22 cellular contexts compared by ENCODE assay signal in the genomic region with DNA sequence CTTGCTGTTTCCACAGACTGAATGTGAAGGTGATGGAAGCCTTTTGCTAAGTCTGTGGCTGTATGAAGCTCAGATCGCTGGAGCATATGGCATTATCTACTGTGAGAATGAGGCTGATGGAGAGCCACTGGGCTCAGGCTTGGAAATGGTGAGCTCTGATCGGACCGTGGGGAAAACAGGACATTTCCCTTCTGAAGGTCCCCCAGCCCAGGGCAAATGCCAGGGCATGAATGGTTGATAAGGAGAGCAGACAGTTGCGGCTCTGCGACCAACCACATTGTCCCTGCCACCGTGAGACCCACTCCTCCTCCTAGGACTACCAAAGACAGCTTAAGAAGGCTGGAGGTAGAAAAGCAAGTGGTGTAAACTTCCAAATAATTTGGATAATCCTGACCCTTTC. TPM values are rescaled to one million over a fixed set of nuclear protein-coding genes. Genes with fewer than 3 reads are reported as not detected.
DNase-seq lines count a peak whose midpoint lies in the region; ATAC-seq, FAIRE-seq and TF ChIP-seq lines count a peak whose summit lies in the region.
"Had no signal": no experiment of that assay in that cellular context is flagged by ENCODE, and none has a peak within 500 bp of the region (broad histone marks: within the 10 kb centered on the region; RNA-seq: fewer than 3 reads in every experiment).

No MANE protein-coding gene starts in this region.

- peak; percentile 5 for DNase-seq in activated naive CD8-positive, alpha-beta T cell treated with anti-CD3 and anti-CD28 coated beads, Interleukin-2, amount 10 ng/mL, durations not matched to agents 7 days and 5 days
- DNase-seq in activated naive CD8-positive, alpha-beta T cell treated with anti-CD3 and anti-CD28 coated beads for 36 hours: no peak
- peak in 1 of 2 experiments; percentile 20 for DNase-seq in H1 (ENCODE audit: low read depth in 1 of 2, low spot score in 2 of 2)
- no peak for DNase-seq in neuronal stem cell (ENCODE audit: low spot score)
- peak; percentile 31 for DNase-seq in ureter (ENCODE audit: low spot score)
- no peak for DNase-seq in HCEC 1CT
- no peak for DNase-seq in glomerular visceral epithelial cell (ENCODE audit: extremely low spot score)
- no peak for DNase-seq in inferior parietal cortex (ENCODE audit: extremely low spot score)
- DNase-seq: Calu3; CD8-positive, alpha-beta memory T cell; DMS153; KG1; NCI-H1436 treated with DMSO at 0.1 percent for 48 hours; NCI-H1930; NCI-H2227 treated with DMSO at 0.1 percent for 48 hours; NCI-H510A treated with DMSO at 0.1 percent for 48 hours; NCI-H748 treated with DMSO at 0.1 percent for 48 hours; SJCRH30 had no signal

- H3K36me3 ChIP-seq in H1 (ENCODE audit: control insufficient read depth in 2 of 4, insufficient read depth in 4 of 4, low read length in 3 of 4) (no peaks in the 10 kb centered on the region), neuronal stem cell (replicated peaks in 1 of 2; ENCODE audit: control insufficient read depth in 2 of 2, insufficient read depth in 2 of 2, low read length in 2 of 2) (no peaks in the 10 kb centered on the region)
- H3K36me3 ChIP-seq: SJCRH30 had no signal

- no peak overlapping the region for H3K4me3 Mint-ChIP-seq in activated naive CD8-positive, alpha-beta T cell treated with anti-CD3 and anti-CD28 coated beads, Interleukin-2, amount 10 ng/mL, durations not matched to agents 7 days and 5 days
- H3K4me3 Mint-ChIP-seq in activated naive CD8-positive, alpha-beta T cell treated with anti-CD3 and anti-CD28 coated beads for 36 hours: no peak overlapping the region
- H3K4me3 Mint-ChIP-seq: GM23338 had no signal

- CTCF ChIA-PET in H1 (lab: Charles Lee; ENCODE audit: partially characterized antibody): interaction anchor here (0.6 to 3.6 kb wide), 14 partner anchors 13 to 101 kb away, joined by 3 to 14 read pairs (median 3); no protein-coding TSS in a partner anchor

- H2AFZ ChIP-seq in H1 (ENCODE audit: low read length): no peak overlapping the region
- no peak overlapping the region for H2AFZ ChIP-seq in neuronal stem cell (ENCODE audit: low read length)
- H2AFZ ChIP-seq: GM23338 had no signal

- no peak overlapping the region for H2AK5ac ChIP-seq in H1 (ENCODE audit: low read depth, low read length)
- no peak overlapping the region for H2AK5ac ChIP-seq in neuronal stem cell (ENCODE audit: low read depth, low read length)

- H3K79me1 ChIP-seq in H1 (ENCODE audit: low read depth, low read length): no peaks in the 10 kb centered on the region
- H3K79me1 ChIP-seq in neuronal stem cell (ENCODE audit: low read depth, low read length): no peaks in the 10 kb centered on the region

- no peaks in the 10 kb centered on the region for H4K20me1 ChIP-seq in H1 (replicated peaks in 1 of 2; ENCODE audit: control insufficient read depth in 1 of 2, insufficient read depth in 2 of 2, low read length in 2 of 2)

- POLR2A ChIA-PET in activated naive CD8-positive, alpha-beta T cell treated with anti-CD3 and anti-CD28 coated beads, Interleukin-2, amount 10 ng/mL, durations not matched to agents 7 days and 5 days (lab: Charles Lee): no interaction called here
- POLR2A ChIA-PET in H1 (lab: Charles Lee; ENCODE audit: partially characterized antibody): interaction anchor here (1.1 to 2.7 kb wide), 6 partner anchors 9 to 102 kb away, joined by 3 to 7 read pairs (median 5); no protein-coding TSS in a partner anchor

- H3K4me1 ChIP-seq in H1 (replicated peaks in 1 of 4; ENCODE audit: control insufficient read depth in 3 of 4, insufficient read depth in 4 of 4, low read length in 3 of 4) (peaks cover 6 to 13% (median 10%) of the 10 kb centered on the region in 4 experiments; a peak in 5 of 7 replicates), neuronal stem cell (ENCODE audit: control insufficient read depth in 2 of 2, insufficient read depth in 1 of 2, low read depth in 1 of 2, low read length in 2 of 2) (peaks cover 10 to 11% of the 10 kb centered on the region in 2 donors)

- H3K79me2 ChIP-seq in H1 (ENCODE audit: control insufficient read depth in 1 of 2, insufficient read depth in 2 of 2, low read length in 2 of 2): no peaks in the 10 kb centered on the region

- H3K18ac ChIP-seq in H1 (ENCODE audit: extremely low read depth, low read length) (no peak overlapping the region; the same call in 1 of the 2 replicates), neuronal stem cell (ENCODE audit: low read length) (peak overlapping the region; percentile 54)

- 96% methylated on average over 6 of the region's 6 CpGs; no CpG with 5 or more reads in 1 of the 2 experiments for WGBS in H1 (ENCODE audit: extremely low coverage in 1 of 2, insufficient coverage in 1 of 2, insufficient read length in 1 of 2, insufficient replicate concordance in 2 of 2, low coverage in 1 of 2, low lambda C conversion rate in 2 of 2, missing lambda C conversion rate in 1 of 2), 2 experiments
- WGBS in neuronal stem cell (ENCODE audit: extremely low coverage in 2 of 2, insufficient read length in 2 of 2, insufficient replicate concordance in 1 of 2), 2 donors: no CpG with 5 or more reads among the region's 6 CpGs

- ATAC-seq in activated naive CD8-positive, alpha-beta T cell treated with anti-CD3 and anti-CD28 coated beads, Interleukin-2, amount 10 ng/mL, durations not matched to agents 7 days and 5 days (ENCODE audit: low read depth): no peak
- ATAC-seq: GM23338 had no signal

- H2BK120ac ChIP-seq in H1 (replicated peaks; ENCODE audit: low read depth, low read length): no peak overlapping the region
- no peak overlapping the region for H2BK120ac ChIP-seq in neuronal stem cell (ENCODE audit: low read depth, low read length)

- H2BK5ac ChIP-seq in H1 (ENCODE audit: low read depth, low read length): no peak overlapping the region
- H2BK5ac ChIP-seq in neuronal stem cell (ENCODE audit: low read length): no peak overlapping the region

- no peak overlapping the region for H3K9ac ChIP-seq in H1 (replicated peaks in 1 of 4; ENCODE audit: extremely low read depth in 1 of 4, low read depth in 3 of 4, low read length in 3 of 4)
- no peak overlapping the region for H3K9ac ChIP-seq in neuronal stem cell (ENCODE audit: low read depth, low read length, poor library complexity)

- H3K27ac ChIP-seq in H1 (ENCODE audit: low read depth, low read length): no peak overlapping the region
- H3K27ac ChIP-seq in neuronal stem cell (replicated peaks; ENCODE audit: low read length): no peak overlapping the region
- H3K27ac ChIP-seq: C4-2B, SJCRH30 had no signal

- H3K14ac ChIP-seq in H1 (ENCODE audit: insufficient read length) (no peak overlapping the region), neuronal stem cell (ENCODE audit: low read length) (no peak overlapping the region)

- peaks cover 56% of the 10 kb centered on the region for H3K27me3 Mint-ChIP-seq in activated naive CD8-positive, alpha-beta T cell treated with anti-CD3 and anti-CD28 coated beads, Interleukin-2, amount 10 ng/mL, durations not matched to agents 7 days and 5 days
- H3K27me3 Mint-ChIP-seq in activated naive CD8-positive, alpha-beta T cell treated with anti-CD3 and anti-CD28 coated beads for 36 hours: peaks cover 54% of the 10 kb centered on the region

- H2BK20ac ChIP-seq in H1 (ENCODE audit: low read length): 0 out of 2 replicates have a peak overlapping the region, but pooled peaks have one; percentile 61

- peaks cover 11% of the 10 kb centered on the region for H3K4me1 Mint-ChIP-seq in activated naive CD8-positive, alpha-beta T cell treated with anti-CD3 and anti-CD28 coated beads, Interleukin-2, amount 10 ng/mL, durations not matched to agents 7 days and 5 days
- H3K4me1 Mint-ChIP-seq in activated naive CD8-positive, alpha-beta T cell treated with anti-CD3 and anti-CD28 coated beads for 36 hours: peaks cover 15% of the 10 kb centered on the region

- no peak for FAIRE-seq in H1 (lab: Jason Lieb, UNC)
- FAIRE-seq: GM12891, RCC 7860 had no signal

- H3K4me2 ChIP-seq in H1 (ENCODE audit: insufficient read depth in 1 of 2, low read depth in 2 of 2, low read length in 2 of 2) (no peak overlapping the region), neuronal stem cell (ENCODE audit: insufficient read depth, low read length, poor library complexity, severe bottlenecking) (no peak overlapping the region)
- H3K4me2 ChIP-seq: GM23338 had no signal

- no peak overlapping the region for H4K8ac ChIP-seq in H1 (ENCODE audit: extremely low read depth, insufficient read depth, low read length)
- no peak overlapping the region for H4K8ac ChIP-seq in neuronal stem cell (ENCODE audit: low read depth, low read length)

- H3K9me3 ChIP-seq in H1 (ENCODE audit: insufficient read depth in 2 of 2, low read depth in 1 of 2, low read length in 1 of 2) (no peaks in the 10 kb centered on the region), neuronal stem cell (replicated peaks in 1 of 2; ENCODE audit: control insufficient read depth in 2 of 2, insufficient read depth in 1 of 2, low read depth in 1 of 2, low read length in 2 of 2) (no peaks in the 10 kb centered on the region)
- H3K9me3 ChIP-seq: SJCRH30 had no signal

- H3K36me3 Mint-ChIP-seq in activated naive CD8-positive, alpha-beta T cell treated with anti-CD3 and anti-CD28 coated beads, Interleukin-2, amount 10 ng/mL, durations not matched to agents 7 days and 5 days: no peaks in the 10 kb centered on the region
- H3K36me3 Mint-ChIP-seq in activated naive CD8-positive, alpha-beta T cell treated with anti-CD3 and anti-CD28 coated beads for 36 hours: no peaks in the 10 kb centered on the region

- no peak overlapping the region for H3K4me3 ChIP-seq in H1 (ENCODE audit: extremely low read depth in 1 of 4, insufficient read depth in 2 of 4, low read depth in 3 of 4, low read length in 4 of 4)
- no peak overlapping the region for H3K4me3 ChIP-seq in neuronal stem cell (ENCODE audit: low read length in 2 of 2)
- H3K4me3 ChIP-seq: GM23338, SJCRH30 had no signal

- TF ChIP-seq POLR2A in H1 (IDR thresholded peaks at IDR 0.05; ENCODE audit: control extremely low read depth in 1 of 2, low read depth in 2 of 2, low read length in 2 of 2): no peak

- no peak overlapping the region for H4K5ac ChIP-seq in H1 (ENCODE audit: insufficient read length, low read depth, low read length)

- H3K23ac ChIP-seq in H1 (ENCODE audit: insufficient read length) (no peak overlapping the region), neuronal stem cell (ENCODE audit: low read depth, low read length, poor library complexity) (no peak overlapping the region)

- no peak overlapping the region for H3K56ac ChIP-seq in H1 (replicated peaks; ENCODE audit: insufficient read length, low read depth, low read length)

- no peak overlapping the region for H3K27ac Mint-ChIP-seq in activated naive CD8-positive, alpha-beta T cell treated with anti-CD3 and anti-CD28 coated beads, Interleukin-2, amount 10 ng/mL, durations not matched to agents 7 days and 5 days
- H3K27ac Mint-ChIP-seq in activated naive CD8-positive, alpha-beta T cell treated with anti-CD3 and anti-CD28 coated beads for 36 hours: no peak overlapping the region
- H3K27ac Mint-ChIP-seq: GM23338 had no signal

- peaks cover 0 to 17% (median 14%) of the 10 kb centered on the region in 4 experiments; a peak in 6 of 7 replicates for H3K27me3 ChIP-seq in H1 (replicated peaks in 1 of 4; ENCODE audit: control insufficient read depth in 3 of 4, extremely low read depth in 1 of 4, insufficient read depth in 3 of 4, low read length in 3 of 4)
- H3K27me3 ChIP-seq in neuronal stem cell (ENCODE audit: control insufficient read depth in 3 of 3, insufficient read depth in 3 of 3, low read depth in 1 of 3, low read length in 3 of 3): peaks cover 0 to 13% (median 0%) of the 10 kb centered on the region in 3 experiments
- H3K27me3 ChIP-seq: SJCRH30 had no signal

- H3K4ac ChIP-seq in H1 (replicated peaks; ENCODE audit: insufficient read length, low read depth, low read length) (no peak overlapping the region), neuronal stem cell (ENCODE audit: low read length) (no peak overlapping the region)

- no peak for TF ChIP-seq CTCF in H1 (IDR thresholded peaks at IDR 0.05; ENCODE audit: control extremely low read depth in 1 of 3, insufficient read depth in 1 of 3, low read depth in 1 of 3, low read length in 3 of 3)

- TF ChIP-seq RAD21 in H1 (IDR thresholded peaks at IDR 0.05 in 1 of 2, conservative IDR thresholded peaks at IDR 0.05 in 1 of 2; ENCODE audit: low read depth in 2 of 2, low read length in 2 of 2): no peak

- H3K9me3 Mint-ChIP-seq in activated naive CD8-positive, alpha-beta T cell treated with anti-CD3 and anti-CD28 coated beads, Interleukin-2, amount 10 ng/mL, durations not matched to agents 7 days and 5 days: no peaks in the 10 kb centered on the region
- H3K9me3 Mint-ChIP-seq in activated naive CD8-positive, alpha-beta T cell treated with anti-CD3 and anti-CD28 coated beads for 36 hours: no peaks in the 10 kb centered on the region
- H3K9me3 Mint-ChIP-seq: CD8-positive, alpha-beta memory T cell; GM23338 had no signal

- H2BK15ac ChIP-seq in H1 (ENCODE audit: low read length) (no peak overlapping the region), neuronal stem cell (ENCODE audit: low read length) (no peak overlapping the region)

- H3K23me2 ChIP-seq in H1 (ENCODE audit: low read depth, low read length): peaks cover 5% of the 10 kb centered on the region; the same call in 1 of the 2 replicates

- H2BK12ac ChIP-seq in H1 (ENCODE audit: low read depth, low read length): 0 out of 2 replicates have a peak overlapping the region, but pooled peaks have one; percentile 14
- H2BK12ac ChIP-seq in neuronal stem cell (ENCODE audit: low read length): no peak overlapping the region

- no peak for TF ChIP-seq EP300 in H1 (IDR thresholded peaks at IDR 0.05; ENCODE audit: borderline replicate concordance in 1 of 2, low read depth in 2 of 2, low read length in 2 of 2)

- no peak overlapping the region for H4K91ac ChIP-seq in H1 (replicated peaks; ENCODE audit: insufficient read length, low read length)
- no peak overlapping the region for H4K91ac ChIP-seq in neuronal stem cell (ENCODE audit: low read depth, low read length, poor library complexity)

RNA-seq across cellular contexts. Expression of gene CUEDC1, which starts 4.7 kb away (rescaled TPM):
- total RNA-seq in activated naive CD8-positive, alpha-beta T cell treated with anti-CD3 and anti-CD28 coated beads, Interleukin-2, amount 10 ng/mL, durations not matched to agents 7 days and 5 days: 1 to 10 TPM in 1 of 2 experiments, under 1 TPM in 1; 0.28 to 1.2 TPM
- total RNA-seq in activated naive CD8-positive, alpha-beta T cell treated with anti-CD3 and anti-CD28 coated beads for 36 hours: under 1 TPM; 0.14 to 0.18 TPM
- 7.8 and 10.7 TPM in 2 replicates for total RNA-seq in H1 (2021; fragmentation: NEBNext Ultra II Directional; extraction: Animal tissue kit (Norgen Biotek cat#: 25700))
- polyA plus RNA-seq in H1 (2011; rRNA removed): 4.0 and 6.7 TPM in 2 replicates
- polyA plus RNA-seq in H1 (2011; cell fraction: cytosol; rRNA removed): 5.2 TPM
- 12.0 TPM for polyA plus RNA-seq in H1 (2011; cell fraction: nucleus; rRNA removed)
- 3.4 to 9.6 TPM (median 7.3 TPM) in 4 replicates for polyA plus RNA-seq in H1 (2012, experiment 1 of 2)
- 4.9 TPM for polyA plus RNA-seq in H1 (2012, experiment 2 of 2)
- 5.8 TPM for polyA plus RNA-seq in H1 (2013, experiment 1 of 2)
- polyA plus RNA-seq in H1 (2013, experiment 2 of 2): 5.8 TPM
- 4.1 and 5.1 TPM in 2 replicates for polyA minus RNA-seq in H1 (2011; rRNA and poly(A)+ RNA removed)
- 2.2 TPM for polyA minus RNA-seq in H1 (2011; cell fraction: cytosol; rRNA and poly(A)+ RNA removed)
- 4.1 TPM for polyA minus RNA-seq in H1 (2011; cell fraction: nucleus; rRNA and poly(A)+ RNA removed)
- 23.4 TPM for polyA plus RNA-seq in neuronal stem cell (2013, experiment 1 of 2)
- 22.7 TPM for polyA plus RNA-seq in neuronal stem cell (2013, experiment 2 of 2)
- 36.9 TPM for total RNA-seq in ureter
- polyA plus RNA-seq: CD8-positive, alpha-beta memory T cell had no signal

RNA-seq across cellular contexts. Expression of gene VEZF1, which starts 28.1 kb away (rescaled TPM):
- total RNA-seq in activated naive CD8-positive, alpha-beta T cell treated with anti-CD3 and anti-CD28 coated beads, Interleukin-2, amount 10 ng/mL, durations not matched to agents 7 days and 5 days: 10 to 100 TPM; 54.0 to 57.8 TPM
- 10 to 100 TPM; 22.8 to 23.0 TPM for total RNA-seq in activated naive CD8-positive, alpha-beta T cell treated with anti-CD3 and anti-CD28 coated beads for 36 hours
- total RNA-seq in H1 (2021; fragmentation: NEBNext Ultra II Directional; extraction: Animal tissue kit (Norgen Biotek cat#: 25700)): 56.7 and 61.9 TPM in 2 replicates
- polyA plus RNA-seq in H1 (2011; rRNA removed): 21.5 and 28.9 TPM in 2 replicates
- polyA plus RNA-seq in H1 (2011; cell fraction: cytosol; rRNA removed): 25.3 TPM
- 29.8 TPM for polyA plus RNA-seq in H1 (2011; cell fraction: nucleus; rRNA removed)
- polyA plus RNA-seq in H1 (2012, experiment 1 of 2): 33.3 to 43.5 TPM (median 39.8 TPM) in 4 replicates
- polyA plus RNA-seq in H1 (2012, experiment 2 of 2): 5.7 TPM
- polyA plus RNA-seq in H1 (2013, experiment 1 of 2): 39.2 TPM
- 38.4 TPM for polyA plus RNA-seq in H1 (2013, experiment 2 of 2)
- 81.4 and 108 TPM in 2 replicates for polyA minus RNA-seq in H1 (2011; rRNA and poly(A)+ RNA removed)
- polyA minus RNA-seq in H1 (2011; cell fraction: cytosol; rRNA and poly(A)+ RNA removed): 35.6 TPM
- polyA minus RNA-seq in H1 (2011; cell fraction: nucleus; rRNA and poly(A)+ RNA removed): 51.1 TPM
- 83.0 TPM for polyA plus RNA-seq in neuronal stem cell (2013, experiment 1 of 2)
- 85.4 TPM for polyA plus RNA-seq in neuronal stem cell (2013, experiment 2 of 2)
- 75.6 TPM for total RNA-seq in ureter

RNA-seq across cellular contexts. Expression of gene SRSF1, which starts 47.1 kb away (rescaled TPM):
- 100 to 1,000 TPM; 314 to 323 TPM for total RNA-seq in activated naive CD8-positive, alpha-beta T cell treated with anti-CD3 and anti-CD28 coated beads, Interleukin-2, amount 10 ng/mL, durations not matched to agents 7 days and 5 days
- total RNA-seq in activated naive CD8-positive, alpha-beta T cell treated with anti-CD3 and anti-CD28 coated beads for 36 hours: 100 to 1,000 TPM; 441 to 469 TPM
- total RNA-seq in H1 (2021; fragmentation: NEBNext Ultra II Directional; extraction: Animal tissue kit (Norgen Biotek cat#: 25700)): 429 and 433 TPM in 2 replicates
- 149 and 300 TPM in 2 replicates for polyA plus RNA-seq in H1 (2011; rRNA removed)
- polyA plus RNA-seq in H1 (2011; cell fraction: cytosol; rRNA removed): 280 TPM
- 773 TPM for polyA plus RNA-seq in H1 (2011; cell fraction: nucleus; rRNA removed)
- 330 to 434 TPM (median 366 TPM) in 4 replicates for polyA plus RNA-seq in H1 (2012, experiment 1 of 2)
- 60.0 TPM for polyA plus RNA-seq in H1 (2012, experiment 2 of 2)
- 237 TPM for polyA plus RNA-seq in H1 (2013, experiment 1 of 2)
- polyA plus RNA-seq in H1 (2013, experiment 2 of 2): 241 TPM
- 349 and 397 TPM in 2 replicates for polyA minus RNA-seq in H1 (2011; rRNA and poly(A)+ RNA removed)
- polyA minus RNA-seq in H1 (2011; cell fraction: cytosol; rRNA and poly(A)+ RNA removed): 389 TPM
- 594 TPM for polyA minus RNA-seq in H1 (2011; cell fraction: nucleus; rRNA and poly(A)+ RNA removed)
- polyA plus RNA-seq in neuronal stem cell (2013, experiment 1 of 2): 212 TPM
- 227 TPM for polyA plus RNA-seq in neuronal stem cell (2013, experiment 2 of 2)
- total RNA-seq in ureter: 205 TPM

Comparison
In these comparisons a context has a peak if more than half of its experiments do, and no peak if none do; other contexts are left out.
1. DNase-seq: peak in activated naive CD8-positive, alpha-beta T cell treated with anti-CD3 and anti-CD28 coated beads, Interleukin-2, amount 10 ng/mL, durations not matched to agents 7 days and 5 days (single experiment) and ureter (single experiment); none in activated naive CD8-positive, alpha-beta T cell treated with anti-CD3 and anti-CD28 coated beads for 36 hours (single experiment), neuronal stem cell (single experiment), HCEC 1CT (single experiment), glomerular visceral epithelial cell (single experiment) and inferior parietal cortex (single experiment).